ENCODE assay signal across 8 cellular contexts in genomic region chr7:93146465-93147127, GRCh38. TPM values are rescaled to one million over a fixed set of nuclear protein-coding genes. Genes with fewer than 3 reads are reported as not detected.
DNase-seq lines count a peak whose midpoint lies in the region; ATAC-seq and TF ChIP-seq lines count a peak whose summit lies in the region.

No MANE protein-coding gene starts in this region.

- no peak overlapping the region for H3K9ac ChIP-seq in neural progenitor cell

- WGBS in body of pancreas, 2 donors = 62 to 73% methylated on average over 5 of the region's 5 CpGs

- no peak overlapping the region for H3K27ac ChIP-seq in neural progenitor cell
- peak overlapping the region in 1 of 4 donors; percentile 3 for H3K27ac ChIP-seq in body of pancreas

- H3K4me1 Mint-ChIP-seq in activated naive CD8-positive, alpha-beta T cell treated with anti-CD3 and anti-CD28 coated beads, Interleukin-2, amount 50 U/mL, for 24 hours = peaks cover 41% of the 10 kb centered on the region
- H3K4me1 Mint-ChIP-seq in neural progenitor cell = peaks cover 6% of the 10 kb centered on the region

- peak; percentile 48 for ATAC-seq in HG03175 (IDR thresholded peaks at IDR 0.05; ENCODE audit: unreplicated experiment)
- ATAC-seq in activated naive CD8-positive, alpha-beta T cell treated with anti-CD3 and anti-CD28 coated beads, Interleukin-2, amount 50 U/mL, for 24 hours = no peak
- ATAC-seq in body of pancreas = no peak

- peak; percentile 54 for DNase-seq in DMS53 (lab: John Stamatoyannopoulos, UW)
- no peak for DNase-seq in DMS53 treated with DMSO at 0.1 percent for 48 hours (lab: John Stamatoyannopoulos, UW; ENCODE audit: unreplicated experiment)
- peak; percentile 11 for DNase-seq in activated naive CD8-positive, alpha-beta T cell treated with anti-CD3 and anti-CD28 coated beads, Interleukin-2, amount 50 U/mL, for 24 hours
- DNase-seq in neural progenitor cell (ENCODE audit: low spot score) = no peak
- DNase-seq in body of pancreas = no peak
- no peak for DNase-seq in stimulated activated CD4-positive, alpha-beta T cell treated with anti-CD3 and anti-CD28 coated beads, Interleukin-4, amount 100 ng/mL, for 24 hours
- no peak for DNase-seq in COLO668 (lab: John Stamatoyannopoulos, UW; ENCODE audit: unreplicated experiment)

- no peaks in the 10 kb centered on the region for H3K79me2 ChIP-seq in neural progenitor cell (ENCODE audit: low read depth)

- no peak for TF ChIP-seq CTCF in neural progenitor cell (IDR thresholded peaks at IDR 0.05)
- no peak for TF ChIP-seq CTCF in body of pancreas (IDR thresholded peaks at IDR 0.05)

- intact Hi-C loops in body of pancreas (cut with DNase I) = no loop called here

- TF ChIP-seq POLR2A in body of pancreas (IDR thresholded peaks at IDR 0.05) = no peak

- peaks cover 7% of the 10 kb centered on the region for H3K9me3 Mint-ChIP-seq in activated naive CD8-positive, alpha-beta T cell treated with anti-CD3 and anti-CD28 coated beads, Interleukin-2, amount 50 U/mL, for 24 hours
- no peaks in the 10 kb centered on the region for H3K9me3 Mint-ChIP-seq in neural progenitor cell

- peak overlapping the region; percentile 40 for H3K4me2 ChIP-seq in neural progenitor cell

- H3K4me1 ChIP-seq in neural progenitor cell (peaks cover 29% of the 10 kb centered on the region), body of pancreas (no peaks in the 10 kb centered on the region)

- H3K4me3 ChIP-seq in neural progenitor cell (no peak overlapping the region), body of pancreas (no peak overlapping the region)

- no peaks in the 10 kb centered on the region for H4K20me1 ChIP-seq in neural progenitor cell (ENCODE audit: low read depth)

- H3K36me3 ChIP-seq in neural progenitor cell (no peaks in the 10 kb centered on the region), body of pancreas (replicated peaks in 1 of 2; ENCODE audit: insufficient read depth in 1 of 2, low read depth in 2 of 2) (no peaks in the 10 kb centered on the region)

- H3K4me3 Mint-ChIP-seq in activated naive CD8-positive, alpha-beta T cell treated with anti-CD3 and anti-CD28 coated beads, Interleukin-2, amount 50 U/mL, for 24 hours = peak overlapping the region; percentile 85
- H3K4me3 Mint-ChIP-seq in neural progenitor cell = no peak overlapping the region

- H2AFZ ChIP-seq in neural progenitor cell (replicated peaks) = peak overlapping the region; percentile 77

- H3K9me3 ChIP-seq in neural progenitor cell (ENCODE audit: low read depth) = no peaks in the 10 kb centered on the region
- H3K9me3 ChIP-seq in body of pancreas = no peaks in the 10 kb centered on the region

- no peaks in the 10 kb centered on the region for H3K27me3 Mint-ChIP-seq in activated naive CD8-positive, alpha-beta T cell treated with anti-CD3 and anti-CD28 coated beads, Interleukin-2, amount 50 U/mL, for 24 hours
- no peaks in the 10 kb centered on the region for H3K27me3 Mint-ChIP-seq in neural progenitor cell (ENCODE audit: insufficient read depth, low read depth)

- H3K27me3 ChIP-seq in neural progenitor cell (no peaks in the 10 kb centered on the region), body of pancreas (no peaks in the 10 kb centered on the region)

- H3K36me3 Mint-ChIP-seq in activated naive CD8-positive, alpha-beta T cell treated with anti-CD3 and anti-CD28 coated beads, Interleukin-2, amount 50 U/mL, for 24 hours (ENCODE audit: low read depth) = peaks cover 11% of the 10 kb centered on the region
- H3K36me3 Mint-ChIP-seq in neural progenitor cell = no peaks in the 10 kb centered on the region

- H3F3A ChIP-seq in neural progenitor cell (ENCODE audit: low read depth) = no peaks in the 10 kb centered on the region

- H3K27ac Mint-ChIP-seq in activated naive CD8-positive, alpha-beta T cell treated with anti-CD3 and anti-CD28 coated beads, Interleukin-2, amount 50 U/mL, for 24 hours = peak overlapping the region; percentile 87
- H3K27ac Mint-ChIP-seq in neural progenitor cell = no peak overlapping the region

RNA-seq across cellular contexts. Expression of gene SAMD9L, which starts 1.6 kb away (rescaled TPM):
- total RNA-seq in neural progenitor cell (ENCODE audit: low replicate concordance) (not detected in 2 replicates), body of pancreas (1 to 10 TPM; 5.4 to 6.6 TPM)

RNA-seq across cellular contexts. Expression of gene SAMD9, which starts 28.8 kb away (rescaled TPM):
- not detected in 2 replicates for total RNA-seq in neural progenitor cell (ENCODE audit: low replicate concordance)
- total RNA-seq in body of pancreas = 1 to 10 TPM; 4.9 to 5.2 TPM

Comparison
In these comparisons a context has a peak if more than half of its experiments do, and no peak if none do; other contexts are left out.
1. DNase-seq: peak in DMS53 (single experiment) and activated naive CD8-positive, alpha-beta T cell treated with anti-CD3 and anti-CD28 coated beads, Interleukin-2, amount 50 U/mL, for 24 hours (single experiment); none in DMS53 treated with DMSO at 0.1 percent for 48 hours (single experiment), neural progenitor cell (single experiment), body of pancreas (0 of 4), stimulated activated CD4-positive, alpha-beta T cell treated with anti-CD3 and anti-CD28 coated beads, Interleukin-4, amount 100 ng/mL, for 24 hours (single experiment) and COLO668 (single experiment).